23 cellular contexts compared by ENCODE assay signal in genomic region chr7:136617176-136617575, GRCh38.
DNase-seq lines count a peak whose midpoint lies in the region; ATAC-seq, FAIRE-seq and TF ChIP-seq lines count a peak whose summit lies in the region.
"Had no signal": no experiment of that assay in that cellular context is flagged by ENCODE, and none has a peak within 500 bp of the region (broad histone marks: within the 10 kb centered on the region; RNA-seq: fewer than 3 reads in every experiment).

No MANE protein-coding gene starts in this region.

- TF ChIP-seq POLR2A in heart left ventricle (IDR thresholded peaks at IDR 0.05): no peak

- intact Hi-C loops in heart left ventricle (cut with DNase I): no loop called here

- no peaks in the 10 kb centered on the region for H3K4me1 ChIP-seq in heart left ventricle

- no peak overlapping the region for H3K4me3 ChIP-seq in heart left ventricle
- H3K4me3 ChIP-seq: GM12878, K562 had no signal

- no peaks in the 10 kb centered on the region for H3K36me3 ChIP-seq in heart left ventricle

- H3K9me3 ChIP-seq in heart left ventricle: peaks cover 0 to 3% (median 0%) of the 10 kb centered on the region in 12 donors

- no peak for ATAC-seq in heart left ventricle
- no peak for ATAC-seq in HG03571 (IDR thresholded peaks at IDR 0.05; ENCODE audit: unreplicated experiment)
- ATAC-seq: GM12878, HCT116, HepG2, K562, T-cell had no signal

- TF ChIP-seq CTCF in heart left ventricle (IDR thresholded peaks at IDR 0.05): no peak

- DNase-seq in EL (peak; percentile 72), HS-5 (ENCODE audit: low read depth) (peak; percentile 32), heart left ventricle (no peak), AG08395 (ENCODE audit: low spot score) (no peak), DMS 273 treated with DMSO at 0.1 percent for 48 hours (lab: John Stamatoyannopoulos, UW) (no peak)
- DNase-seq: CD8-positive, alpha-beta memory T cell; DMS79 treated with DMSO at 0.1 percent for 48 hours; GOT3; Kasumi-1; MM.1S; NCI-H2029 treated with DMSO at 0.1 percent for 48 hours; NCI-H446 treated with DMSO at 0.1 percent for 48 hours; NCI-H526 treated with DMSO at 0.1 percent for 48 hours; Right ventricle myocardium superior; RPMI8226; T-cell had no signal

- no peaks in the 10 kb centered on the region for H3K27me3 ChIP-seq in heart left ventricle

- H3K27ac ChIP-seq in heart left ventricle: no peak overlapping the region

- peak; percentile 29 for FAIRE-seq in endometrium (lab: Jason Lieb, UNC)
- FAIRE-seq: A204.1, GM12878, HepG2, K562 had no signal

- 69 to 78% (median 73%) methylated on average over 2 of the region's 2 CpGs for WGBS in heart left ventricle, 4 donors

Comparison
In these comparisons a context has a peak if more than half of its experiments do, and no peak if none do; other contexts are left out.
1. DNase-seq: peak in EL (single experiment) and HS-5 (single experiment); none in heart left ventricle (0 of 5), AG08395 (single experiment) and DMS 273 treated with DMSO at 0.1 percent for 48 hours (single experiment).